24 cellular contexts compared by ENCODE assay signal in genomic region chr6:79064635-79065034, GRCh38. TPM values are rescaled to one million over a fixed set of nuclear protein-coding genes. Genes with fewer than 3 reads are reported as not detected.
DNase-seq lines count a peak whose midpoint lies in the region; ATAC-seq and TF ChIP-seq lines count a peak whose summit lies in the region.
"Had no signal": no experiment of that assay in that cellular context is flagged by ENCODE, and none has a peak within 500 bp of the region (broad histone marks: within the 10 kb centered on the region; RNA-seq: fewer than 3 reads in every experiment).

No MANE protein-coding gene starts in this region.

- ATAC-seq in GM21723 (IDR thresholded peaks at IDR 0.05; ENCODE audit: unreplicated experiment) (peak; percentile 51), HG03571 (IDR thresholded peaks at IDR 0.05; ENCODE audit: unreplicated experiment) (peak; percentile 53), HG02588 (IDR thresholded peaks at IDR 0.05; ENCODE audit: unreplicated experiment) (no peak)
- ATAC-seq: left colon, PC-3 had no signal

- H3K4me3 ChIP-seq in esophagus squamous epithelium, result no peak overlapping the region
- H3K4me3 ChIP-seq: sigmoid colon, SJSA1, vagina had no signal

- no peak overlapping the region for H3K27ac ChIP-seq in esophagus squamous epithelium
- H3K27ac ChIP-seq: brain microvascular endothelial cell, parathyroid adenoma, sigmoid colon, SJSA1, vagina had no signal

- DNase-seq in SIG-M5 treated with dmso at 0.1 percent for 504 hours (lab: John Stamatoyannopoulos, UW; ENCODE audit: unreplicated experiment) (peak; percentile 48), SIG-M5 (lab: John Stamatoyannopoulos, UW) (no peak), fibroblast of peridontal ligament (ENCODE audit: extremely low read depth) (peak; percentile 36), esophagus squamous epithelium (lab: John Stamatoyannopoulos, UW) (no peak), nephron progenitor cell (no peak)
- DNase-seq: activated CD4-positive, alpha-beta T cell treated with anti-CD3 and anti-CD28 coated beads, Interleukin-2, amount 10 ng/mL, durations not matched to agents 7 days and 5 days; brain microvascular endothelial cell; COR-L47; DMS79 treated with DMSO at 0.1 percent for 48 hours; glutamatergic neuron; HFFc6; left colon; naive thymus-derived CD4-positive, alpha-beta T cell; NCI-H2107; NCI-H524 treated with DMSO at 0.1 percent for 48 hours; PC-3; sigmoid colon had no signal

- H3K9me3 Mint-ChIP-seq in nephron progenitor cell, result no peaks in the 10 kb centered on the region
- H3K9me3 Mint-ChIP-seq: activated CD4-positive, alpha-beta T cell treated with anti-CD3 and anti-CD28 coated beads, Interleukin-2, amount 10 ng/mL, durations not matched to agents 7 days and 5 days; HFFc6; naive thymus-derived CD4-positive, alpha-beta T cell had no signal

- H3K36me3 ChIP-seq in esophagus squamous epithelium, result peaks cover 0 to 18% (median 0%) of the 10 kb centered on the region in 3 donors

- TF ChIP-seq POLR2A in esophagus squamous epithelium (IDR thresholded peaks at IDR 0.05), result no peak

- H3K9me3 ChIP-seq in esophagus squamous epithelium, result no peaks in the 10 kb centered on the region
- H3K9me3 ChIP-seq: sigmoid colon, SJSA1, vagina had no signal

- H3K27me3 Mint-ChIP-seq in nephron progenitor cell (ENCODE audit: low read depth, poor library complexity), result no peaks in the 10 kb centered on the region
- H3K27me3 Mint-ChIP-seq: activated CD4-positive, alpha-beta T cell treated with anti-CD3 and anti-CD28 coated beads, Interleukin-2, amount 10 ng/mL, durations not matched to agents 7 days and 5 days; B cell; naive thymus-derived CD4-positive, alpha-beta T cell had no signal

- intact Hi-C loops in esophagus squamous epithelium (cut with DNase I), result no loop called here

- peaks cover 0 to 15% (median 4%) of the 10 kb centered on the region in 3 donors for H3K4me1 ChIP-seq in esophagus squamous epithelium

- H3K27me3 ChIP-seq in esophagus squamous epithelium, result no peaks in the 10 kb centered on the region
- H3K27me3 ChIP-seq: brain microvascular endothelial cell, sigmoid colon, SJSA1, vagina had no signal

- H3K4me3 Mint-ChIP-seq in nephron progenitor cell, result no peak overlapping the region
- H3K4me3 Mint-ChIP-seq: activated CD4-positive, alpha-beta T cell treated with anti-CD3 and anti-CD28 coated beads, Interleukin-2, amount 10 ng/mL, durations not matched to agents 7 days and 5 days; B cell; HFFc6; naive thymus-derived CD4-positive, alpha-beta T cell had no signal

- no peak overlapping the region for H3K27ac Mint-ChIP-seq in nephron progenitor cell
- H3K27ac Mint-ChIP-seq: activated CD4-positive, alpha-beta T cell treated with anti-CD3 and anti-CD28 coated beads, Interleukin-2, amount 10 ng/mL, durations not matched to agents 7 days and 5 days; B cell; HFFc6; naive thymus-derived CD4-positive, alpha-beta T cell had no signal

- no peak for TF ChIP-seq CTCF in esophagus squamous epithelium (IDR thresholded peaks at IDR 0.05)
- TF ChIP-seq CTCF in nephron progenitor cell (IDR thresholded peaks at IDR 0.05), result no peak

- peaks cover 21% of the 10 kb centered on the region for H3K36me3 Mint-ChIP-seq in nephron progenitor cell (ENCODE audit: low read depth)

- peaks cover 6% of the 10 kb centered on the region for H3K4me1 Mint-ChIP-seq in nephron progenitor cell

RNA-seq across cellular contexts. Expression of gene PHIP, which starts 13.4 kb away (rescaled TPM):
- total RNA-seq in esophagus squamous epithelium, result 10 to 100 TPM; 11.5 to 24.0 (median 17.1) TPM

Comparison
In these comparisons a context has a peak if more than half of its experiments do, and no peak if none do; other contexts are left out.
1. DNase-seq: peak in SIG-M5 treated with dmso at 0.1 percent for 504 hours (single experiment) and fibroblast of peridontal ligament (single experiment); none in SIG-M5 (single experiment), esophagus squamous epithelium (single experiment) and nephron progenitor cell (single experiment).